8 cellular contexts compared by ENCODE assay signal in the genomic region with DNA sequence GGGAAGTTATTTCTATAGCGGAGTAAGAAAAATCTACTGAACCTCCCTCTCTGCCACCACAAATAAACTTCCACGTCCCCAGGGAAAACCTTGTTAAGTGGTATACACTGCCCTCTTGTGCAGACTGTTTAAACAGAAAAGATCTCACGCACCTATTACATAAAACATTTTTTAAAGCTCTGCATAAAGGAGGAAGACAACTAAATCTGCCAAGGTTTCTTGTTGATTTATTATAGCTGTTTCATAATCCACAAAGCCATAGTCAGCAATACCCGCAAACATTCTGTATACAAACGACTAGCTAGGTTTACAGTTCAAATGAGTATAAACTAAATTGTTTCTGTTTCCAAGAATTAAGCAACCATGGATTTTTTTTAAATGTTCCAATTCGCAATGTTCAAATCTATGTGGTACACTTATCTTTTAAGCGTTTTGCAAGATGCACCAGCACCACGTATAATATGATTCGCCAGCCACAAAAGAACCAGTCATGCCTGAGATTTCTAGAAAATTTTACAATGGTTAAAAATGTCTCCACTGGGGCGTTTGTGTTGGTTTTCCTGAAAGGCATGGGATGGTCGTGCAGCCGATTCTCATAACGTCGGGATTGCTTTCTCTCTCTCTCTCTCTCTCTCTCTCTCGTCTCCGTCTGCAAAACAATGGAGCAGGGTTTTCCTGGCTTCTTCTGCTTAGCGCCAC.
DNase-seq lines count a peak whose midpoint lies in the region; ATAC-seq and TF ChIP-seq lines count a peak whose summit lies in the region.

No MANE protein-coding gene starts in this region.

- H4K20me1 ChIP-seq in smooth muscle cell (ENCODE audit: low read depth) = no peaks in the 10 kb centered on the region

- TF ChIP-seq CTCF in HFFc6 (IDR thresholded peaks at IDR 0.05) (peak; percentile 73), Panc1 (IDR thresholded peaks at IDR 0.05) (peak; percentile 38; the same call in 1 of the 2 replicates), smooth muscle cell (IDR thresholded peaks at IDR 0.05; ENCODE audit: borderline replicate concordance, insufficient read depth, poor library complexity, severe bottlenecking) (peak; percentile 54), gastrocnemius medialis (IDR thresholded peaks at IDR 0.05 in 4 of 5, conservative IDR thresholded peaks at IDR 0.05 in 1 of 5) (no peak)

- no peaks in the 10 kb centered on the region for H3K27me3 Mint-ChIP-seq in HFFc6 (ENCODE audit: insufficient read depth)

- BruUV-seq in Panc1 (replicated peaks; lab: Mats Ljungman, UMichigan) = no TSS peak

- TF ChIP-seq POLR2A in gastrocnemius medialis (IDR thresholded peaks at IDR 0.05) = no peak

- ATAC-seq in Panc1 (peak; percentile 77), HG03521 (IDR thresholded peaks at IDR 0.05; ENCODE audit: unreplicated experiment) (no peak), gastrocnemius medialis (no peak)

- no peaks in the 10 kb centered on the region for H3K36me3 Mint-ChIP-seq in HFFc6 (ENCODE audit: low read depth)

- H3F3A ChIP-seq in smooth muscle cell (ENCODE audit: low read depth) = no peaks in the 10 kb centered on the region

- CTCF ChIA-PET in Panc1 (lab: Charles Lee) = interaction anchor here (0.6 to 0.7 kb wide), 3 partner anchors 43 to 663 kb away, joined by 3 read pairs; no protein-coding TSS in a partner anchor

- H3K4me1 ChIP-seq in Panc1 (ENCODE audit: control insufficient read depth, insufficient read depth, low read length) = no peaks in the 10 kb centered on the region
- peaks cover 4% of the 10 kb centered on the region for H3K4me1 ChIP-seq in smooth muscle cell (ENCODE audit: low read depth)
- H3K4me1 ChIP-seq in gastrocnemius medialis = no peaks in the 10 kb centered on the region

- peak overlapping the region; percentile 44 for H3K27ac ChIP-seq in Panc1 (ENCODE audit: low read length)
- peak overlapping the region; percentile 85 for H3K27ac ChIP-seq in smooth muscle cell (ENCODE audit: low read depth)
- no peak overlapping the region for H3K27ac ChIP-seq in gastrocnemius medialis

- H3K9me3 Mint-ChIP-seq in HFFc6 = no peaks in the 10 kb centered on the region

- H3K9me3 ChIP-seq in Panc1 (ENCODE audit: control insufficient read depth, insufficient read depth, low read depth, low read length) = no peaks in the 10 kb centered on the region
- no peaks in the 10 kb centered on the region for H3K9me3 ChIP-seq in smooth muscle cell (replicated peaks; ENCODE audit: low read depth)
- H3K9me3 ChIP-seq in gastrocnemius medialis = no peaks in the 10 kb centered on the region

- intact Hi-C loops in Panc1 (cut with micrococcal nuclease; ENCODE audit: unreplicated experiment) (no loop called here), gastrocnemius medialis (cut with DNase I; ENCODE audit: low total_unique reads) (no loop called here)

- H3K27me3 ChIP-seq in Panc1 (ENCODE audit: control insufficient read depth, insufficient read depth, low read length) (no peaks in the 10 kb centered on the region), smooth muscle cell (ENCODE audit: low read depth) (no peaks in the 10 kb centered on the region), gastrocnemius medialis (no peaks in the 10 kb centered on the region)

- no peaks in the 10 kb centered on the region for H3K36me3 ChIP-seq in Panc1 (ENCODE audit: control insufficient read depth, insufficient read depth, low read length)
- H3K36me3 ChIP-seq in smooth muscle cell (ENCODE audit: low read depth) = no peaks in the 10 kb centered on the region
- no peaks in the 10 kb centered on the region for H3K36me3 ChIP-seq in gastrocnemius medialis

- H3K4me1 Mint-ChIP-seq in HFFc6 (ENCODE audit: low read depth) = peaks cover 31% of the 10 kb centered on the region

- peak overlapping the region; percentile 91 for H3K27ac Mint-ChIP-seq in HFFc6

- H3K4me3 ChIP-seq in Panc1 (ENCODE audit: low read depth in 2 of 2, low read length in 2 of 2) = peak overlapping the region; percentile 37 to 55
- H3K4me3 ChIP-seq in smooth muscle cell = peak overlapping the region; percentile 39
- peak overlapping the region in 1 of 4 donors; percentile 19 for H3K4me3 ChIP-seq in gastrocnemius medialis

- WGBS in smooth muscle cell (ENCODE audit: low lambda C conversion rate) = 38% methylated on average over 17 of the region's 17 CpGs

- peak overlapping the region; percentile 40 for H3K9ac ChIP-seq in smooth muscle cell (ENCODE audit: low read depth)

- peak overlapping the region; percentile 92 for H3K4me3 Mint-ChIP-seq in HFFc6

- peak overlapping the region; percentile 87 for H3K4me2 ChIP-seq in smooth muscle cell

- POLR2A ChIA-PET in Panc1 (lab: Charles Lee) = interaction anchor here (0.6 kb wide), 1 partner anchor 224 kb away, joined by 3 read pairs; no protein-coding TSS in a partner anchor

- peak; percentile 62 for DNase-seq in HFFc6
- no peak for DNase-seq in Panc1 (ENCODE audit: low read depth, low spot score)
- DNase-seq in fibroblast of the conjunctiva (ENCODE audit: low read depth) = peak; percentile 68
- no peak for DNase-seq in smooth muscle cell (lab: John Stamatoyannopoulos, UW; ENCODE audit: unreplicated experiment)
- no peak for DNase-seq in ureter (ENCODE audit: low spot score)
- DNase-seq in gastrocnemius medialis = no peak
- DNase-seq in GDM1 (lab: John Stamatoyannopoulos, UW) = no peak

- in situ Hi-C loops in Panc1 (cut with HindIII; ENCODE audit: low pct_unique_long_range_greater_than_20kb, low sequenced_read_pairs) (no loop called here), gastrocnemius medialis (cut with MboI; ENCODE audit: low sequenced_read_pairs in 4 of 4) (no loop called here)

- peak overlapping the region; percentile 26 for H2AFZ ChIP-seq in smooth muscle cell (ENCODE audit: low read depth)

- H3K79me2 ChIP-seq in smooth muscle cell (ENCODE audit: low read depth) = no peaks in the 10 kb centered on the region

Comparison
In these comparisons a context has a peak if more than half of its experiments do, and no peak if none do; other contexts are left out.
1. DNase-seq: peak in HFFc6 (single experiment) and fibroblast of the conjunctiva (single experiment); none in Panc1 (single experiment), smooth muscle cell (single experiment), ureter (single experiment), gastrocnemius medialis (0 of 2) and GDM1 (single experiment).
2. CTCF ChIP-seq: peak in HFFc6 (single experiment), Panc1 (single experiment) and smooth muscle cell (single experiment); none in gastrocnemius medialis (0 of 5).
3. H3K27ac ChIP-seq: peak in Panc1 (single experiment) and smooth muscle cell (single experiment); none in gastrocnemius medialis (0 of 4).